20 cellular contexts compared by ENCODE assay signal in the genomic region with DNA sequence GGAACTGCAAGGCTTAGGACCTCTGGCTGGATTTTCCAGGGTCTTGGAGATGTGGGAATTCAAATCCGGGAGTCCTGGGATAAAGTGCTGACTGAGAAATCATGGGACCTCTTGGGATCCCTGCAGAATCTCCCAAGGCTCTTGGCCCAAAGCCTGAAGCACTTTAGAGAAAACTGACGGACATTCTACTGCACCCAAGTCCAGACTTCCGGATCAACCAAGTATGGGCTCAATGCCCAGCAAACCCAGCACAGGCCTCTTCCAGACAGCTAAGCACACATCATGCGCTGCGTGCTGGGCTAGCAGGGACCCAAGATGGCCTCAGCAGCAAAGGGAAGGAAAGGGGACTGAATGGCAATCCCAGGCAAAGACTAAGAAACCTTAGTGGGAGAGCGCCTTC.
DNase-seq lines count a peak whose midpoint lies in the region; ATAC-seq, FAIRE-seq and TF ChIP-seq lines count a peak whose summit lies in the region.
"Had no signal": no experiment of that assay in that cellular context is flagged by ENCODE, and none has a peak within 500 bp of the region (broad histone marks: within the 10 kb centered on the region; RNA-seq: fewer than 3 reads in every experiment).

No MANE protein-coding gene starts in this region.

- H4K20me1 ChIP-seq in GM23248 (ENCODE audit: insufficient read depth) (no peaks in the 10 kb centered on the region), smooth muscle cell (ENCODE audit: low read depth) (peaks cover 100% of the 10 kb centered on the region)

- no peak overlapping the region for H3K4me3 Mint-ChIP-seq in endodermal cell
- H3K4me3 Mint-ChIP-seq: CD8-positive, alpha-beta memory T cell; memory B cell; nephron had no signal

- no peak for TF ChIP-seq POLR2A in H54 (IDR thresholded peaks at IDR 0.05; ENCODE audit: low read depth, low read length)
- TF ChIP-seq POLR2A in body of pancreas (IDR thresholded peaks at IDR 0.05), result no peak

- intact Hi-C loops in body of pancreas (cut with DNase I), result no loop called here

- no peak for TF ChIP-seq CTCF in endodermal cell (conservative IDR thresholded peaks at IDR 0.05)
- TF ChIP-seq CTCF in right atrium auricular region (IDR thresholded peaks at IDR 0.05), result no peak
- TF ChIP-seq CTCF in smooth muscle cell (IDR thresholded peaks at IDR 0.05; ENCODE audit: borderline replicate concordance, insufficient read depth, poor library complexity, severe bottlenecking), result no peak
- TF ChIP-seq CTCF in body of pancreas (IDR thresholded peaks at IDR 0.05), result no peak

- H3K4me3 ChIP-seq in GM23248, result no peak overlapping the region
- no peak overlapping the region for H3K4me3 ChIP-seq in endodermal cell (ENCODE audit: low read length)
- H3K4me3 ChIP-seq in right atrium auricular region, result no peak overlapping the region
- H3K4me3 ChIP-seq in smooth muscle cell, result no peak overlapping the region
- H3K4me3 ChIP-seq in body of pancreas, result no peak overlapping the region
- H3K4me3 ChIP-seq: HAP-1, vagina had no signal

- H3K27ac Mint-ChIP-seq in endodermal cell, result peak overlapping the region; percentile 17
- H3K27ac Mint-ChIP-seq: memory B cell, nephron had no signal

- H3K9ac ChIP-seq in GM23248, result no peak overlapping the region
- H3K9ac ChIP-seq in endodermal cell (ENCODE audit: extremely low read depth, low read length, poor library complexity, severe bottlenecking), result no peak overlapping the region
- H3K9ac ChIP-seq in smooth muscle cell (ENCODE audit: low read depth), result no peak overlapping the region

- H3K4me1 ChIP-seq in GM23248 (ENCODE audit: insufficient read depth) (0 out of 2 replicates have a peak, but pooled peaks cover 3% of the 10 kb centered on the region), endodermal cell (ENCODE audit: control insufficient read depth, insufficient read depth, low read length) (no peaks in the 10 kb centered on the region), right atrium auricular region (peaks cover 0 to 27% of the 10 kb centered on the region in 2 donors), smooth muscle cell (ENCODE audit: low read depth) (no peaks in the 10 kb centered on the region), body of pancreas (no peaks in the 10 kb centered on the region)
- H3K4me1 ChIP-seq: HAP-1 had no signal

- H2AFZ ChIP-seq in GM23248 (no peak overlapping the region), smooth muscle cell (ENCODE audit: low read depth) (no peak overlapping the region)

- H3K4me2 ChIP-seq in GM23248 (ENCODE audit: unreplicated experiment) (no peak overlapping the region), smooth muscle cell (no peak overlapping the region)

- H3K36me3 Mint-ChIP-seq in endodermal cell (ENCODE audit: low read depth), result peaks cover 92% of the 10 kb centered on the region
- H3K36me3 Mint-ChIP-seq: memory B cell had no signal

- no peaks in the 10 kb centered on the region for H3K27me3 Mint-ChIP-seq in endodermal cell (ENCODE audit: insufficient read depth)
- H3K27me3 Mint-ChIP-seq: CD8-positive, alpha-beta memory T cell had no signal

- no peaks in the 10 kb centered on the region for H3K9me3 ChIP-seq in GM23248 (ENCODE audit: low read depth)
- peaks cover 8% of the 10 kb centered on the region for H3K9me3 ChIP-seq in endodermal cell (ENCODE audit: control insufficient read depth, low read length)
- H3K9me3 ChIP-seq in right atrium auricular region, result no peaks in the 10 kb centered on the region
- H3K9me3 ChIP-seq in smooth muscle cell (replicated peaks; ENCODE audit: low read depth), result no peaks in the 10 kb centered on the region
- no peaks in the 10 kb centered on the region for H3K9me3 ChIP-seq in body of pancreas
- H3K9me3 ChIP-seq: HAP-1, vagina had no signal

- 76 to 82% methylated on average over 6 of the region's 6 CpGs for WGBS in GM23248 (ENCODE audit: low coverage in 1 of 2, low lambda C conversion rate in 2 of 2, missing lambda C conversion rate in 2 of 2), 2 experiments
- WGBS in endodermal cell (ENCODE audit: insufficient coverage in 1 of 2, insufficient read length in 1 of 2), 2 experiments, result 97 to 100% methylated on average over 3 to 6 of the region's 6 CpGs
- WGBS in smooth muscle cell (ENCODE audit: low lambda C conversion rate), result 98% methylated on average over 6 of the region's 6 CpGs
- WGBS in body of pancreas, 2 donors, result 80 to 81% methylated on average over 6 of the region's 6 CpGs

- peaks cover 89% of the 10 kb centered on the region for H3K79me2 ChIP-seq in GM23248 (ENCODE audit: insufficient read depth)
- H3K79me2 ChIP-seq in smooth muscle cell (ENCODE audit: low read depth), result peaks cover 30% of the 10 kb centered on the region

- no peaks in the 10 kb centered on the region for H3K4me1 Mint-ChIP-seq in endodermal cell

- H3K9me2 ChIP-seq in GM23248 (ENCODE audit: insufficient read depth), result no peaks in the 10 kb centered on the region

- ATAC-seq in body of pancreas, result no peak

- H3K27me3 ChIP-seq in GM23248 (replicated peaks; ENCODE audit: insufficient read depth) (no peaks in the 10 kb centered on the region), endodermal cell (ENCODE audit: control insufficient read depth, insufficient read depth, low read length, poor library complexity, severe bottlenecking) (no peaks in the 10 kb centered on the region), right atrium auricular region (no peaks in the 10 kb centered on the region), smooth muscle cell (ENCODE audit: low read depth) (no peaks in the 10 kb centered on the region), body of pancreas (no peaks in the 10 kb centered on the region)
- H3K27me3 ChIP-seq: vagina had no signal

- FAIRE-seq in H54 (lab: Jason Lieb, UNC), result no peak
- FAIRE-seq: GM18507, RCC 7860 had no signal

- H3K27ac ChIP-seq in GM23248 (peak overlapping the region; percentile 52), endodermal cell (ENCODE audit: low read depth, low read length) (peak overlapping the region; percentile 14), right atrium auricular region (peak overlapping the region; percentile 22 to 57), smooth muscle cell (ENCODE audit: low read depth) (peak overlapping the region; percentile 70), body of pancreas (no peak overlapping the region)
- H3K27ac ChIP-seq: vagina had no signal

- peaks cover under 1% of the 10 kb centered on the region for H3K9me3 Mint-ChIP-seq in endodermal cell
- H3K9me3 Mint-ChIP-seq: memory B cell, nephron had no signal

- peaks cover 67% of the 10 kb centered on the region for H3F3A ChIP-seq in GM23248 (ENCODE audit: insufficient read depth)
- peaks cover 72% of the 10 kb centered on the region for H3F3A ChIP-seq in smooth muscle cell (ENCODE audit: low read depth)

- in situ Hi-C loops in GM23248 (cut with MboI), result no loop called here

- peaks cover 77% of the 10 kb centered on the region for H3K36me3 ChIP-seq in GM23248 (ENCODE audit: low read depth)
- peaks cover 99% of the 10 kb centered on the region for H3K36me3 ChIP-seq in endodermal cell (ENCODE audit: control insufficient read depth, insufficient read depth, low read length)
- H3K36me3 ChIP-seq in right atrium auricular region, result peaks cover 86% of the 10 kb centered on the region
- peaks cover 40% of the 10 kb centered on the region for H3K36me3 ChIP-seq in smooth muscle cell (ENCODE audit: low read depth)
- peaks cover 0 to 51% of the 10 kb centered on the region in 2 donors for H3K36me3 ChIP-seq in body of pancreas (replicated peaks in 1 of 2; ENCODE audit: insufficient read depth in 1 of 2, low read depth in 2 of 2)

- no peak for DNase-seq in GM23248
- DNase-seq in endodermal cell, result no peak
- no peak for DNase-seq in right atrium auricular region (ENCODE audit: low spot score)
- no peak for DNase-seq in smooth muscle cell (lab: John Stamatoyannopoulos, UW; ENCODE audit: unreplicated experiment)
- DNase-seq in H54 (ENCODE audit: insufficient read length, low spot score), result no peak
- no peak for DNase-seq in iPS-NIHi7 (ENCODE audit: extremely low spot score)
- no peak for DNase-seq in HuH-7 (ENCODE audit: low spot score)
- no peak for DNase-seq in body of pancreas
- DNase-seq: activated CD4-positive, alpha-beta T cell treated with anti-CD3 and anti-CD28 coated beads for 48 hours; activated naive CD4-positive, alpha-beta T cell treated with anti-CD3 and anti-CD28 coated beads, Interleukin-2, amount 50 U/mL, for 16 hours; CD8-positive, alpha-beta memory T cell; DND-41; NCI-H1436; stimulated activated naive CD4-positive, alpha-beta T cell had no signal

Comparison
In these comparisons a context has a peak if more than half of its experiments do, and no peak if none do; other contexts are left out.
1. H3K27ac ChIP-seq: peak in GM23248 (single experiment), endodermal cell (single experiment), right atrium auricular region (2 of 2) and smooth muscle cell (single experiment); none in body of pancreas (0 of 4).